25 cellular contexts compared by ENCODE assay signal in the genomic region with DNA sequence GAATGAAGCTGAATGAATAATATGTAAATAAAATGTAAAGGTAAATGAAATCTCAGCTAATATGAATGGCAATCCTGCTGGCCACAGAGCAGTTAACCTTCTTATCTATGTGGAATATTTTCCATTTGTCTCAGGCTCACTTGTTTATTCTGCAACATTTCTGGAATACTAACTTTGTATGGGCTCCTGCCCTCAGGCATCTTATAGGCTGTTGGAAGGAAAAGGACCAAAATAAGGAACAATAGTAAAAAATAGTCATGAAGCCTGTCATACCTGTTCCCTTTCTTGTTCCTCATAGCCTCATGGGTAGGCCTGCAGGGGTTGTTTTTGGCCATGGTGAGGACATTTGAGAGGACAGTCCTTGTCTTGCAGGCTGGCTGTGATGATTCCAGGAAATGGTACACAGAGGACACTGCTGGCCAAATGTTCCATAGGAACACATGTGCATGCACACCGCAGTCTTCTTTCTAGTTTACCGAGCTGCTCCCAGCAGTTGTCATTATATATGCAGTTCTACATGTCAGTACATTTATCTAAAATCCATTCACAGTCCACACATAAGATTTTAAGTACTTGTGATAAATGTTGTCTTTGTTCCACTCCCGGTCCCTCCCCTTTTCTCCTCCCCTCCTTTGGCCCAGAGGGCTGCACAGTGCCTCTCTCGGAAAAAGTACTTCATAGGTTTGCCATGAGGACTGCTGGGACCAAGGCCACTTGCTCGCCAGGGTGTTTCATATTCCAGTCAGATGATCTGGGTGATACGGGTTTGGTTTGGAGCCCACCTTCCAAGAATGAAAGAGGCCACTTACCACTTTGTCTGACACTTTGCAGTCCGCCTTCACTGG. TPM values are rescaled to one million over a fixed set of nuclear protein-coding genes. Genes with fewer than 3 reads are reported as not detected.
A peak's percentile ranks its signal among the peaks of the same experiment; 100 is the strongest.
DNase-seq lines count a peak whose midpoint lies in the region; ATAC-seq and TF ChIP-seq lines count a peak whose summit lies in the region.
"Had no signal": no experiment of that assay in that cellular context is flagged by ENCODE, and none has a peak within 500 bp of the region (broad histone marks: within the 10 kb centered on the region; RNA-seq: fewer than 3 reads in every experiment).

No MANE protein-coding gene starts in this region.

- H3K4me3 ChIP-seq in Panc1 (ENCODE audit: low read depth in 2 of 2, low read length in 2 of 2) (no peak overlapping the region), skeletal muscle tissue (ENCODE audit: low read length in 3 of 3) (peak overlapping the region in 2 of 3 donors; percentile 24 to 38)
- H3K4me3 ChIP-seq: GM12878, HAP-1, prostate gland, SK-N-MC, skin epidermis had no signal

- in situ Hi-C loops in Panc1 (cut with HindIII; ENCODE audit: low pct_unique_long_range_greater_than_20kb, low sequenced_read_pairs) = no loop called here

- no peak for TF ChIP-seq CTCF in Panc1 (IDR thresholded peaks at IDR 0.05)

- H3K4me1 ChIP-seq in Panc1 (ENCODE audit: control insufficient read depth, insufficient read depth, low read length) = no peaks in the 10 kb centered on the region
- peaks cover 58 to 78% (median 64%) of the 10 kb centered on the region in 3 donors for H3K4me1 ChIP-seq in skeletal muscle tissue (ENCODE audit: control insufficient read depth in 3 of 3, insufficient read depth in 3 of 3, low read length in 3 of 3)
- H3K4me1 ChIP-seq: Caco-2, HAP-1, prostate gland had no signal

- BruUV-seq in Panc1 (replicated peaks; lab: Mats Ljungman, UMichigan) = TSS peak; percentile 35

- CTCF ChIA-PET in Panc1 (lab: Charles Lee) = no interaction called here
- CTCF ChIA-PET in HEK293T (lab: Yijun Ruan, JAX) = interaction anchor here (0.7 kb wide), 1 partner anchor 9 kb away, joined by 3 read pairs; no protein-coding TSS in a partner anchor

- H3K9ac ChIP-seq in skeletal muscle tissue (ENCODE audit: low read depth in 1 of 3, low read length in 3 of 3) = peak overlapping the region in 2 of 3 donors; percentile 4 to 32

- H3K27ac ChIP-seq in Panc1 (ENCODE audit: low read length) (no peak overlapping the region), skeletal muscle tissue (ENCODE audit: low read depth, low read length) (peak overlapping the region; percentile 69)
- H3K27ac ChIP-seq: prostate gland, SK-N-MC, skin epidermis had no signal

- H3K9me3 ChIP-seq in Panc1 (ENCODE audit: control insufficient read depth, insufficient read depth, low read depth, low read length) (no peaks in the 10 kb centered on the region), skeletal muscle tissue (ENCODE audit: control insufficient read depth in 3 of 3, low read length in 3 of 3) (no peaks in the 10 kb centered on the region)
- H3K9me3 ChIP-seq: Caco-2, HAP-1, prostate gland had no signal

- peak overlapping the region; percentile 64 for H3K27ac Mint-ChIP-seq in activated naive CD8-positive, alpha-beta T cell treated with anti-CD3 and anti-CD28 coated beads, Interleukin-2, amount 50 U/mL, for 24 hours
- no peak overlapping the region for H3K27ac Mint-ChIP-seq in activated naive CD8-positive, alpha-beta T cell treated with anti-CD3 and anti-CD28 coated beads for 36 hours

- no peak overlapping the region for H3K4me3 Mint-ChIP-seq in activated naive CD8-positive, alpha-beta T cell treated with anti-CD3 and anti-CD28 coated beads, Interleukin-2, amount 50 U/mL, for 24 hours
- no peak overlapping the region for H3K4me3 Mint-ChIP-seq in activated naive CD8-positive, alpha-beta T cell treated with anti-CD3 and anti-CD28 coated beads for 36 hours
- H3K4me3 Mint-ChIP-seq: T-helper 1 cell treated with Interleukin-12 subunit alpha and Interleukin-12 subunit beta and Interleukin-4 antibody, amounts not matched to agents 30 μg/mL and 1 μg/mL, for 36 hours had no signal

- no peaks in the 10 kb centered on the region for H3K9me3 Mint-ChIP-seq in activated naive CD8-positive, alpha-beta T cell treated with anti-CD3 and anti-CD28 coated beads, Interleukin-2, amount 50 U/mL, for 24 hours
- H3K9me3 Mint-ChIP-seq in activated naive CD8-positive, alpha-beta T cell treated with anti-CD3 and anti-CD28 coated beads for 36 hours = no peaks in the 10 kb centered on the region
- H3K9me3 Mint-ChIP-seq: T-helper 1 cell treated with Interleukin-12 subunit alpha and Interleukin-12 subunit beta and Interleukin-4 antibody, amounts not matched to agents 30 μg/mL and 1 μg/mL, for 36 hours had no signal

- no peak for DNase-seq in activated naive CD8-positive, alpha-beta T cell treated with anti-CD3 and anti-CD28 coated beads, Interleukin-2, amount 50 U/mL, for 24 hours
- DNase-seq in activated naive CD8-positive, alpha-beta T cell treated with anti-CD3 and anti-CD28 coated beads for 36 hours = no peak
- DNase-seq in Panc1 (ENCODE audit: low read depth, low spot score) (no peak), globus pallidus (ENCODE audit: low spot score) (peak; percentile 33), HuH-7.5 (ENCODE audit: low spot score) (no peak), HEK293T (ENCODE audit: extremely low spot score) (no peak)
- DNase-seq: Caco-2; cortex of kidney; glutamatergic neuron; IMR-90; kidney glomerular epithelial cell; NCI-H1092; NCI-H187; NCI-H526 treated with DMSO at 0.1 percent for 48 hours; stimulated activated CD4-positive, alpha-beta T cell treated with anti-CD3 and anti-CD28 coated beads, Interleukin-1b, Interleukin-23, amount 100 ng/mL, for 48 hours; substantia nigra had no signal

- POLR2A ChIA-PET in Panc1 (lab: Charles Lee) (interaction anchor here (0.5 kb wide), 1 partner anchor 9 kb away, joined by 5 read pairs; no protein-coding TSS in a partner anchor), HEK293T (lab: Yijun Ruan, JAX) (interaction anchor here (1.0 kb wide), 1 partner anchor 77 kb away, joined by 4 read pairs; a partner anchor contains a TSS)

- ATAC-seq in activated naive CD8-positive, alpha-beta T cell treated with anti-CD3 and anti-CD28 coated beads, Interleukin-2, amount 50 U/mL, for 24 hours = peak; percentile 18
- ATAC-seq in Panc1 (no peak), GM21515 (IDR thresholded peaks at IDR 0.05; ENCODE audit: unreplicated experiment) (no peak)
- ATAC-seq: GM12878 had no signal

- intact Hi-C loops in Panc1 (cut with micrococcal nuclease; ENCODE audit: unreplicated experiment) = no loop called here

- H3K27me3 ChIP-seq in Panc1 (ENCODE audit: control insufficient read depth, insufficient read depth, low read length) = no peaks in the 10 kb centered on the region
- no peaks in the 10 kb centered on the region for H3K27me3 ChIP-seq in skeletal muscle tissue (ENCODE audit: control insufficient read depth in 3 of 3, insufficient read depth in 3 of 3, low read length in 3 of 3)

- peaks cover 24% of the 10 kb centered on the region for H3K4me1 Mint-ChIP-seq in activated naive CD8-positive, alpha-beta T cell treated with anti-CD3 and anti-CD28 coated beads, Interleukin-2, amount 50 U/mL, for 24 hours
- peaks cover 26% of the 10 kb centered on the region for H3K4me1 Mint-ChIP-seq in activated naive CD8-positive, alpha-beta T cell treated with anti-CD3 and anti-CD28 coated beads for 36 hours

- H3K36me3 Mint-ChIP-seq in activated naive CD8-positive, alpha-beta T cell treated with anti-CD3 and anti-CD28 coated beads, Interleukin-2, amount 50 U/mL, for 24 hours (ENCODE audit: low read depth) = peaks cover 41% of the 10 kb centered on the region
- peaks cover 31% of the 10 kb centered on the region for H3K36me3 Mint-ChIP-seq in activated naive CD8-positive, alpha-beta T cell treated with anti-CD3 and anti-CD28 coated beads for 36 hours

- no peaks in the 10 kb centered on the region for H3K27me3 Mint-ChIP-seq in activated naive CD8-positive, alpha-beta T cell treated with anti-CD3 and anti-CD28 coated beads, Interleukin-2, amount 50 U/mL, for 24 hours
- no peaks in the 10 kb centered on the region for H3K27me3 Mint-ChIP-seq in activated naive CD8-positive, alpha-beta T cell treated with anti-CD3 and anti-CD28 coated beads for 36 hours

- H3K36me3 ChIP-seq in Panc1 (ENCODE audit: control insufficient read depth, insufficient read depth, low read length) (peaks cover 15% of the 10 kb centered on the region), skeletal muscle tissue (ENCODE audit: control insufficient read depth in 3 of 3, insufficient read depth in 3 of 3, low read length in 3 of 3) (peaks cover 32 to 69% (median 42%) of the 10 kb centered on the region in 3 donors)

TF ChIP-seq in HEK293T, 16 proteins besides CTCF, POLR2A, EP300 and RAD21:
- TF ChIP-seq SUZ12 (IDR thresholded peaks at IDR 0.05) = no peak
- no peak for TF ChIP-seq NFRKB (IDR thresholded peaks at IDR 0.05)
- no peak for TF ChIP-seq ZNF384 (IDR thresholded peaks at IDR 0.05)
- no peak for TF ChIP-seq FOXA1 (IDR thresholded peaks at IDR 0.05)
- no peak for TF ChIP-seq L3MBTL2 (conservative IDR thresholded peaks at IDR 0.05)
- TF ChIP-seq HDGF (IDR thresholded peaks at IDR 0.05; ENCODE audit: borderline replicate concordance) = no peak
- TF ChIP-seq BHLHE40 (IDR thresholded peaks at IDR 0.05; ENCODE audit: borderline replicate concordance) = no peak
- TF ChIP-seq SP1 (IDR thresholded peaks at IDR 0.05) = no peak
- no peak for TF ChIP-seq FOXM1 (IDR thresholded peaks at IDR 0.05; ENCODE audit: borderline replicate concordance)
- no peak for TF ChIP-seq TARDBP (IDR thresholded peaks at IDR 0.05)
- TF ChIP-seq ELF4 (IDR thresholded peaks at IDR 0.05) = no peak
- TF ChIP-seq FOXK2 (IDR thresholded peaks at IDR 0.05) = no peak
- TF ChIP-seq CTBP1 (IDR thresholded peaks at IDR 0.05; ENCODE audit: borderline replicate concordance) = no peak
- TF ChIP-seq, protein P1, sequence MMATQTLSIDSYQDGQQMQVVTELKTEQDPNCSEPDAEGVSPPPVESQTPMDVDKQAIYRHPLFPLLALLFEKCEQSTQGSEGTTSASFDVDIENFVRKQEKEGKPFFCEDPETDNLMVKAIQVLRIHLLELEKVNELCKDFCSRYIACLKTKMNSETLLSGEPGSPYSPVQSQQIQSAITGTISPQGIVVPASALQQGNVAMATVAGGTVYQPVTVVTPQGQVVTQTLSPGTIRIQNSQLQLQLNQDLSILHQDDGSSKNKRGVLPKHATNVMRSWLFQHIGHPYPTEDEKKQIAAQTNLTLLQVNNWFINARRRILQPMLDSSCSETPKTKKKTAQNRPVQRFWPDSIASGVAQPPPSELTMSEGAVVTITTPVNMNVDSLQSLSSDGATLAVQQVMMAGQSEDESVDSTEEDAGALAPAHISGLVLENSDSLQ (IDR thresholded peaks at IDR 0.05) = no peak
- TF ChIP-seq LEF1 (IDR thresholded peaks at IDR 0.05; ENCODE audit: borderline replicate concordance) = no peak
- TF ChIP-seq ARNT (IDR thresholded peaks at IDR 0.05) = no peak
TF ChIP-seq in HEK293T: peak in this region for 0.

RNA-seq across cellular contexts. Expression of a gene that starts 15.2 kb away (rescaled TPM):
- under 1 TPM; 0.64 to 0.82 TPM for total RNA-seq in activated naive CD8-positive, alpha-beta T cell treated with anti-CD3 and anti-CD28 coated beads for 36 hours
- total RNA-seq in Panc1 (2021; ENCODE audit: unreplicated experiment) (2.6 TPM), skeletal muscle tissue (4.2 TPM)
- 5.2 TPM for polyA plus RNA-seq in Panc1 (2012; ENCODE audit: insufficient read length)
- total RNA-seq: IMR-90, lung microvascular endothelial cell had no signal

Comparison
In these comparisons a context has a peak if more than half of its experiments do, and no peak if none do; other contexts are left out.
1. H3K4me3 ChIP-seq: peak in skeletal muscle tissue (2 of 3); none in Panc1 (0 of 2).